22 cellular contexts compared by ENCODE assay signal in genomic region chr10:131024259-131025131, GRCh38.
"Had no signal": no experiment of that assay in that cellular context is flagged by ENCODE, and none has a peak within 500 bp of the region (broad histone marks: within the 10 kb centered on the region; RNA-seq: fewer than 3 reads in every experiment).

No MANE protein-coding gene starts in this region.

- H3K9ac ChIP-seq: KMS-11 had no signal

- H3K4me3 ChIP-seq: adrenal gland had no signal

- H3K9me3 ChIP-seq: adrenal gland had no signal

- H3K4me2 ChIP-seq: KMS-11 had no signal

- H3K4me1 ChIP-seq: adrenal gland had no signal

- H3K27me3 ChIP-seq: adrenal gland had no signal

- ATAC-seq: activated T-helper 17 cell treated with anti-CD3 and anti-CD28 coated beads, Interleukin-2, amount 50 U/mL, for 72 hours; WTC11 had no signal

- DNase-seq: activated CD4-positive, alpha-beta T cell treated with anti-CD3 and anti-CD28 coated beads, Interleukin-2, amount 10 ng/mL, durations not matched to agents 24 days and 14 days; activated CD4-positive, alpha-beta T cell treated with anti-CD3 and anti-CD28 coated beads, Interleukin-2, amount 50 U/mL, for 48 hours; activated CD4-positive, CD25-positive, alpha-beta regulatory T cell treated with anti-CD3 and anti-CD28 coated beads, Interleukin-2, amount 50 U/mL, for 72 hours; activated CD8-positive, alpha-beta memory T cell treated with anti-CD3 and anti-CD28 coated beads for 24 hours; activated naive CD4-positive, alpha-beta T cell treated with anti-CD3 and anti-CD28 coated beads, Interleukin-2, amount 50 U/mL, for 16 hours; activated naive CD8-positive, alpha-beta T cell treated with anti-CD3 and anti-CD28 coated beads, Interleukin-2, amount 10 ng/mL, durations not matched to agents 7 days and 5 days; activated T-cell treated with anti-CD3 and anti-CD28 coated beads, Interleukin-2, amount 50 U/mL, for 48 hours; adrenal gland; anterior cingulate cortex; caudate nucleus; NCI-H1092; NCI-H1417; NCI-H1694; NCI-H2029; NCI-H345; NCI-H510A; NCI-H526 treated with DMSO at 0.1 percent for 48 hours; NCI-H82; SHP77 treated with DMSO at 0.1 percent for 48 hours had no signal

- H3K36me3 ChIP-seq: adrenal gland had no signal

- H3K27ac ChIP-seq: adrenal gland, KMS-11 had no signal
